In genomic region chr6:15250440-15251168, GRCh38 we compare ENCODE assay signal across 13 cellular contexts. TPM values are rescaled to one million over a fixed set of nuclear protein-coding genes. Genes with fewer than 3 reads are reported as not detected.
DNase-seq lines count a peak whose midpoint lies in the region; ATAC-seq lines count a peak whose summit lies in the region.
"Had no signal": no experiment of that assay in that cellular context is flagged by ENCODE, and none has a peak within 500 bp of the region (broad histone marks: within the 10 kb centered on the region; RNA-seq: fewer than 3 reads in every experiment).

No MANE protein-coding gene starts in this region.

- no peaks in the 10 kb centered on the region for H3K9me3 Mint-ChIP-seq in CD4-positive, CD25-positive, alpha-beta regulatory T cell
- no peaks in the 10 kb centered on the region for H3K9me3 Mint-ChIP-seq in naive thymus-derived CD8-positive, alpha-beta T cell

- ATAC-seq in CD4-positive, CD25-positive, alpha-beta regulatory T cell (ENCODE audit: low read depth in 2 of 2): no peak
- ATAC-seq in naive thymus-derived CD8-positive, alpha-beta T cell: no peak
- ATAC-seq in HG03280 (IDR thresholded peaks at IDR 0.05; ENCODE audit: unreplicated experiment) (no peak), Right ventricle myocardium inferior (no peak)
- ATAC-seq: Panc1 had no signal

- intact Hi-C loops in Right ventricle myocardium inferior (cut with DNase I): no loop called here

- H3K27ac ChIP-seq in CD4-positive, CD25-positive, alpha-beta regulatory T cell (ENCODE audit: insufficient read depth, low read length, poor library complexity, severe bottlenecking): peak overlapping the region; percentile 98
- peak overlapping the region; percentile 27 for H3K27ac ChIP-seq in HUES48 (ENCODE audit: low read depth, low read length)
- H3K27ac ChIP-seq: KMS-11 had no signal

- peak overlapping the region; percentile 92 to 100 (median 100) for H3K27ac Mint-ChIP-seq in CD4-positive, CD25-positive, alpha-beta regulatory T cell
- H3K27ac Mint-ChIP-seq in naive thymus-derived CD8-positive, alpha-beta T cell: peak overlapping the region; percentile 84 to 100 (median 99)

- no peaks in the 10 kb centered on the region for H3K36me3 ChIP-seq in CD4-positive, CD25-positive, alpha-beta regulatory T cell (ENCODE audit: control insufficient read depth, insufficient read depth, low read length)
- H3K36me3 ChIP-seq in HUES48 (ENCODE audit: control insufficient read depth, insufficient read depth, low read length) (peaks cover 43% of the 10 kb centered on the region), adipocyte (ENCODE audit: control insufficient read depth, insufficient read depth, low read length, severe bottlenecking) (no peaks in the 10 kb centered on the region)

- H3K9ac ChIP-seq in HUES48 (ENCODE audit: low read depth, low read length): no peak overlapping the region
- peak overlapping the region; percentile 72 for H3K9ac ChIP-seq in adipocyte (ENCODE audit: low read length)
- H3K9ac ChIP-seq: KMS-11 had no signal

- peak overlapping the region; percentile 43 to 95 (median 56) for H3K4me3 Mint-ChIP-seq in CD4-positive, CD25-positive, alpha-beta regulatory T cell
- peak overlapping the region in 8 of 10 donors; percentile 37 to 99 (median 52) for H3K4me3 Mint-ChIP-seq in naive thymus-derived CD8-positive, alpha-beta T cell

- H3K27me3 ChIP-seq in CD4-positive, CD25-positive, alpha-beta regulatory T cell (ENCODE audit: control insufficient read depth, insufficient read depth, low read length): no peaks in the 10 kb centered on the region
- H3K27me3 ChIP-seq in HUES48 (ENCODE audit: control insufficient read depth, insufficient read depth, low read length): no peaks in the 10 kb centered on the region
- H3K27me3 ChIP-seq in adipocyte (replicated peaks; ENCODE audit: control insufficient read depth, insufficient read depth, low read length): no peaks in the 10 kb centered on the region

- peaks cover 25 to 86% (median 67%) of the 10 kb centered on the region in 4 donors for H3K4me1 Mint-ChIP-seq in CD4-positive, CD25-positive, alpha-beta regulatory T cell
- H3K4me1 Mint-ChIP-seq in naive thymus-derived CD8-positive, alpha-beta T cell: peaks cover 42 to 84% (median 68%) of the 10 kb centered on the region in 4 donors

- peaks cover 10% of the 10 kb centered on the region for H3K36me3 Mint-ChIP-seq in CD4-positive, CD25-positive, alpha-beta regulatory T cell
- H3K36me3 Mint-ChIP-seq in naive thymus-derived CD8-positive, alpha-beta T cell: peaks cover 0 to 15% (median 3%) of the 10 kb centered on the region in 3 donors

- peaks cover 61% of the 10 kb centered on the region for H3K4me1 ChIP-seq in CD4-positive, CD25-positive, alpha-beta regulatory T cell (ENCODE audit: control insufficient read depth, insufficient read depth, low read length, poor library complexity, severe bottlenecking)
- peaks cover 57% of the 10 kb centered on the region for H3K4me1 ChIP-seq in HUES48 (ENCODE audit: control insufficient read depth, insufficient read depth, low read length)
- H3K4me1 ChIP-seq in adipocyte (ENCODE audit: control insufficient read depth, insufficient read depth, low read length): peaks cover 32% of the 10 kb centered on the region

- POLR2A ChIA-PET in naive thymus-derived CD8-positive, alpha-beta T cell (lab: Charles Lee): interaction anchor here (0.9 to 1.5 kb wide), 2 partner anchors 10 to 28 kb away, joined by 3 read pairs; no protein-coding TSS in a partner anchor

- no peak for DNase-seq in CD4-positive, CD25-positive, alpha-beta regulatory T cell
- DNase-seq in adipocyte (ENCODE audit: low read depth): no peak
- no peak for DNase-seq in naive thymus-derived CD8-positive, alpha-beta T cell
- DNase-seq in NCI-H446 treated with DMSO at 0.1 percent for 48 hours (lab: John Stamatoyannopoulos, UW): no peak
- DNase-seq in NCI-H2227 (lab: John Stamatoyannopoulos, UW; ENCODE audit: unreplicated experiment): no peak
- no peak for DNase-seq in Right ventricle myocardium inferior (ENCODE audit: missing footprints)
- DNase-seq: DMS79 treated with DMSO at 0.1 percent for 48 hours; occipital lobe; stimulated activated CD4-positive, alpha-beta T cell treated with anti-CD3 and anti-CD28 coated beads, Interleukin-1b, Interleukin-23, amount 100 ng/mL, for 48 hours had no signal

- peak overlapping the region; percentile 17 for H3K4me3 ChIP-seq in CD4-positive, CD25-positive, alpha-beta regulatory T cell (ENCODE audit: low read depth, low read length)
- H3K4me3 ChIP-seq in HUES48 (ENCODE audit: low read depth, low read length): peak overlapping the region; percentile 76
- no peak overlapping the region for H3K4me3 ChIP-seq in adipocyte (ENCODE audit: low read length)

- H3K9me3 ChIP-seq in CD4-positive, CD25-positive, alpha-beta regulatory T cell (ENCODE audit: control insufficient read depth in 2 of 2, low read length in 2 of 2): no peaks in the 10 kb centered on the region
- H3K9me3 ChIP-seq in HUES48 (ENCODE audit: control insufficient read depth, insufficient read depth, low read length) (no peaks in the 10 kb centered on the region), adipocyte (ENCODE audit: control insufficient read depth, low read length) (no peaks in the 10 kb centered on the region)

- H3K27me3 Mint-ChIP-seq in CD4-positive, CD25-positive, alpha-beta regulatory T cell: peaks cover 27% of the 10 kb centered on the region
- peaks cover 0 to 2% (median 0%) of the 10 kb centered on the region in 5 donors for H3K27me3 Mint-ChIP-seq in naive thymus-derived CD8-positive, alpha-beta T cell

RNA-seq across cellular contexts. Expression of gene JARID2, which starts 4.7 kb away (rescaled TPM):
- total RNA-seq in CD4-positive, CD25-positive, alpha-beta regulatory T cell: 26.1 TPM
- polyA plus RNA-seq in CD4-positive, CD25-positive, alpha-beta regulatory T cell: 1 to 10 TPM; 4.1 to 7.0 (median 5.2) TPM
- 10 to 100 TPM; 23.0 to 23.5 TPM for total RNA-seq in naive thymus-derived CD8-positive, alpha-beta T cell
- 10 to 100 TPM in 2 of 3 donors, 1 to 10 TPM in 1; 7.6 to 11.8 (median 10.1) TPM for polyA plus RNA-seq in naive thymus-derived CD8-positive, alpha-beta T cell
- total RNA-seq in Right ventricle myocardium inferior: 8.4 TPM
